Comparison of ENCODE assay signal across 24 cellular contexts in genomic region chr11:84899134-84899533, GRCh38.
DNase-seq lines count a peak whose midpoint lies in the region; ATAC-seq and TF ChIP-seq lines count a peak whose summit lies in the region.
"Had no signal": no experiment of that assay in that cellular context is flagged by ENCODE, and none has a peak within 500 bp of the region (broad histone marks: within the 10 kb centered on the region; RNA-seq: fewer than 3 reads in every experiment).

No MANE protein-coding gene starts in this region.

- DNase-seq in EL (peak; percentile 23), MV-4-11 (lab: John Stamatoyannopoulos, UW) (peak; percentile 11), choroid plexus epithelial cell (ENCODE audit: low read depth) (peak; percentile 14), iris pigment epithelial cell (ENCODE audit: low read depth) (peak; percentile 33), mesothelial cell of epicardium (ENCODE audit: low spot score in 2 of 2, unreplicated experiment in 2 of 2) (no peak), foreskin keratinocyte (no peak), upper lobe of left lung (no peak)
- DNase-seq: AML-193; CD4-positive, alpha-beta T cell; GDM1; NCI-H1105; NCI-H1436 treated with DMSO at 0.1 percent for 48 hours; NCI-H187 treated with DMSO at 0.1 percent for 48 hours; NCI-H446; NCI-H524 treated with DMSO at 0.1 percent for 48 hours; NCI-H774; NK-92 treated with Interleukin-12 subunit alpha and Interleukin-12 subunit beta, amount 100 ng/mL, for 24 hours; RPMI8226; SHP77 had no signal

- H3K4me1 Mint-ChIP-seq in mesothelial cell of epicardium, result peaks cover 2% of the 10 kb centered on the region

- H3K4me3 ChIP-seq in choroid plexus epithelial cell (ENCODE audit: low read depth, low read length), result no peak overlapping the region
- H3K4me3 ChIP-seq in upper lobe of left lung, result no peak overlapping the region
- H3K4me3 ChIP-seq: BLaER1 treated with 17β-estradiol and CSF1 and Interleukin-3, amounts not matched to agents 10 nM and 100 nM; GM12878; K562; SK-N-MC had no signal

- TF ChIP-seq CTCF in choroid plexus epithelial cell (conservative IDR thresholded peaks at IDR 0.05; ENCODE audit: low read depth, low read length) (no peak), mesothelial cell of epicardium (IDR thresholded peaks at IDR 0.05; ENCODE audit: unreplicated experiment) (no peak), foreskin keratinocyte (conservative IDR thresholded peaks at IDR 0.05) (no peak), upper lobe of left lung (IDR thresholded peaks at IDR 0.05) (no peak)

- TF ChIP-seq EP300 in upper lobe of left lung (IDR thresholded peaks at IDR 0.05), result no peak

- no peak for ATAC-seq in foreskin keratinocyte
- no peak for ATAC-seq in upper lobe of left lung (ENCODE audit: low FRiP score in 2 of 2)
- no peak for ATAC-seq in HG03378 (IDR thresholded peaks at IDR 0.05; ENCODE audit: unreplicated experiment)
- ATAC-seq: K562 had no signal

- no peak for TF ChIP-seq POLR2A in upper lobe of left lung (IDR thresholded peaks at IDR 0.05)

- no peak overlapping the region for H3K4me3 Mint-ChIP-seq in mesothelial cell of epicardium
- H3K4me3 Mint-ChIP-seq: CD4-positive, alpha-beta T cell had no signal

- H3K27ac ChIP-seq in foreskin keratinocyte, result no peak overlapping the region
- no peak overlapping the region for H3K27ac ChIP-seq in upper lobe of left lung
- H3K27ac ChIP-seq: BLaER1 treated with 17β-estradiol and CSF1 and Interleukin-3, amounts not matched to agents 10 nM and 100 nM; SK-N-MC had no signal

- H3K9me3 ChIP-seq in upper lobe of left lung, result no peaks in the 10 kb centered on the region
- H3K9me3 ChIP-seq: BLaER1 treated with 17β-estradiol and CSF1 and Interleukin-3, amounts not matched to agents 10 nM and 100 nM had no signal

- no peaks in the 10 kb centered on the region for H3K36me3 Mint-ChIP-seq in mesothelial cell of epicardium

- H3K27ac Mint-ChIP-seq in mesothelial cell of epicardium, result no peak overlapping the region
- H3K27ac Mint-ChIP-seq: CD4-positive, alpha-beta T cell had no signal

- no peaks in the 10 kb centered on the region for H3K27me3 Mint-ChIP-seq in mesothelial cell of epicardium (ENCODE audit: low read depth)
- H3K27me3 Mint-ChIP-seq: CD4-positive, alpha-beta T cell had no signal

- 80 to 94% methylated on average over 2 of the region's 2 CpGs for WGBS in upper lobe of left lung, 2 donors

- no peaks in the 10 kb centered on the region for H3K9me3 Mint-ChIP-seq in mesothelial cell of epicardium

- no peaks in the 10 kb centered on the region for H3K27me3 ChIP-seq in foreskin keratinocyte
- H3K27me3 ChIP-seq in upper lobe of left lung, result no peaks in the 10 kb centered on the region
- H3K27me3 ChIP-seq: BLaER1 treated with 17β-estradiol and CSF1 and Interleukin-3, amounts not matched to agents 10 nM and 100 nM had no signal

- H3K36me3 ChIP-seq in upper lobe of left lung, result no peaks in the 10 kb centered on the region
- H3K36me3 ChIP-seq: BLaER1 treated with 17β-estradiol and CSF1 and Interleukin-3, amounts not matched to agents 10 nM and 100 nM had no signal

- no peaks in the 10 kb centered on the region for H3K4me1 ChIP-seq in foreskin keratinocyte
- no peaks in the 10 kb centered on the region for H3K4me1 ChIP-seq in upper lobe of left lung

Comparison
In these comparisons a context has a peak if more than half of its experiments do, and no peak if none do; other contexts are left out.
1. DNase-seq: peak in EL (single experiment), MV-4-11 (single experiment), choroid plexus epithelial cell (single experiment) and iris pigment epithelial cell (single experiment); none in mesothelial cell of epicardium (0 of 2), foreskin keratinocyte (0 of 2) and upper lobe of left lung (0 of 2).